ENCODE assay signal across 11 cellular contexts in genomic region chr2:23602113-23602512, GRCh38.
DNase-seq lines count a peak whose midpoint lies in the region; FAIRE-seq and TF ChIP-seq lines count a peak whose summit lies in the region.
"Had no signal": no experiment of that assay in that cellular context is flagged by ENCODE, and none has a peak within 500 bp of the region (broad histone marks: within the 10 kb centered on the region; RNA-seq: fewer than 3 reads in every experiment).

No MANE protein-coding gene starts in this region.

- no peak for TF ChIP-seq POLR2A in GM12891 (IDR thresholded peaks at IDR 0.05; ENCODE audit: low read depth, low read length)

- no peaks in the 10 kb centered on the region for H3K36me3 ChIP-seq in H7 (replicated peaks; ENCODE audit: control insufficient read depth, insufficient read depth, low read length)
- H3K36me3 ChIP-seq: colonic mucosa had no signal

- H3K27me3 ChIP-seq in H7 (ENCODE audit: control insufficient read depth, insufficient read depth, low read length): no peaks in the 10 kb centered on the region
- H3K27me3 ChIP-seq: colonic mucosa had no signal

- DNase-seq in AG10803 (ENCODE audit: low read depth) (peak; percentile 56), RCC 7860 (ENCODE audit: low spot score) (peak; percentile 13), fibroblast of gingiva (ENCODE audit: low read depth) (peak; percentile 95), osteocyte (ENCODE audit: extremely low spot score, unreplicated experiment) (peak; percentile 90), GM19240 (ENCODE audit: insufficient read length, low spot score) (no peak), GM12891 (ENCODE audit: insufficient read length, low spot score) (no peak), SK-N-DZ (ENCODE audit: low spot score) (no peak), H7 (no peak)
- DNase-seq: Caco-2, colonic mucosa, NCI-H2107 had no signal

- H3K4me3 Mint-ChIP-seq in osteocyte (ENCODE audit: unreplicated experiment): peak overlapping the region; percentile 26

- TF ChIP-seq CTCF in AG10803 (conservative IDR thresholded peaks at IDR 0.05; ENCODE audit: low read length) (no peak), osteocyte (IDR thresholded peaks at IDR 0.05) (no peak)

- H3K9me3 Mint-ChIP-seq in osteocyte (ENCODE audit: unreplicated experiment): no peaks in the 10 kb centered on the region

- H3K36me3 Mint-ChIP-seq in osteocyte (ENCODE audit: unreplicated experiment): no peaks in the 10 kb centered on the region

- peak overlapping the region; percentile 71 for H3K27ac Mint-ChIP-seq in osteocyte (ENCODE audit: unreplicated experiment)

- no peak overlapping the region for H3K4me3 ChIP-seq in AG10803 (ENCODE audit: low read length)
- H3K4me3 ChIP-seq in H7 (ENCODE audit: insufficient read depth, low read depth, low read length): no peak overlapping the region
- H3K4me3 ChIP-seq: colonic mucosa had no signal

- FAIRE-seq in RCC 7860 (lab: Jason Lieb, UNC): no peak
- FAIRE-seq in GM12891 (lab: Jason Lieb, UNC): no peak

- H3K4me1 Mint-ChIP-seq in osteocyte (ENCODE audit: unreplicated experiment): peaks cover 11% of the 10 kb centered on the region

- H3K27me3 Mint-ChIP-seq in osteocyte (ENCODE audit: unreplicated experiment): no peaks in the 10 kb centered on the region

TF ChIP-seq in GM12891, 5 proteins besides CTCF, POLR2A, EP300 and RAD21:
- no peak for TF ChIP-seq TAF1 (IDR thresholded peaks at IDR 0.05; ENCODE audit: low read depth, low read length)
- TF ChIP-seq POLR2AphosphoS5 (IDR thresholded peaks at IDR 0.05; ENCODE audit: low read depth, low read length): no peak
- TF ChIP-seq PAX5 (IDR thresholded peaks at IDR 0.05; ENCODE audit: insufficient read depth, low read length, severe bottlenecking): no peak
- TF ChIP-seq SPI1 (IDR thresholded peaks at IDR 0.05; ENCODE audit: low read depth, low read length): no peak
- TF ChIP-seq POU2F2 (IDR thresholded peaks at IDR 0.05; ENCODE audit: low read depth, low read length): no peak

Comparison
In these comparisons a context has a peak if more than half of its experiments do, and no peak if none do; other contexts are left out.
1. DNase-seq: peak in AG10803 (single experiment), RCC 7860 (single experiment), fibroblast of gingiva (single experiment) and osteocyte (single experiment); none in GM19240 (single experiment), GM12891 (single experiment), SK-N-DZ (single experiment) and H7 (single experiment).